9 cellular contexts compared by ENCODE assay signal in genomic region chr2:47173986-47174730, GRCh38. TPM values are rescaled to one million over a fixed set of nuclear protein-coding genes. Genes with fewer than 3 reads are reported as not detected.
A peak's percentile ranks its signal among the peaks of the same experiment; 100 is the strongest.
DNase-seq lines count a peak whose midpoint lies in the region; ATAC-seq and TF ChIP-seq lines count a peak whose summit lies in the region.
"Had no signal": no experiment of that assay in that cellular context is flagged by ENCODE, and none has a peak within 500 bp of the region (broad histone marks: within the 10 kb centered on the region; RNA-seq: fewer than 3 reads in every experiment).

No MANE protein-coding gene starts in this region.

- H3K27ac ChIP-seq in left lung (peak overlapping the region; percentile 98 to 99), tibial artery (peak overlapping the region; percentile 99 to 100)

- H3K36me3 Mint-ChIP-seq in activated CD8-positive, alpha-beta memory T cell treated with anti-CD3 and anti-CD28 coated beads, Interleukin-2, amount 10 ng/mL, durations not matched to agents 7 days and 5 days = peaks cover 46% of the 10 kb centered on the region

- peak overlapping the region; percentile 88 for H3K27ac Mint-ChIP-seq in activated CD8-positive, alpha-beta memory T cell treated with anti-CD3 and anti-CD28 coated beads, Interleukin-2, amount 10 ng/mL, durations not matched to agents 7 days and 5 days

- H3K4me1 Mint-ChIP-seq in activated CD8-positive, alpha-beta memory T cell treated with anti-CD3 and anti-CD28 coated beads, Interleukin-2, amount 10 ng/mL, durations not matched to agents 7 days and 5 days = peaks cover 47% of the 10 kb centered on the region

- H3K9me3 ChIP-seq in adipocyte (ENCODE audit: control insufficient read depth, low read length) (no peaks in the 10 kb centered on the region), left lung (no peaks in the 10 kb centered on the region), tibial artery (no peaks in the 10 kb centered on the region)

- intact Hi-C loops in left lung (cut with DNase I) (no loop called here), tibial artery (cut with DNase I; ENCODE audit: low total_unique reads) (no loop called here)

- H3K9ac ChIP-seq in adipocyte (ENCODE audit: low read length) = peak overlapping the region; percentile 98

- peak overlapping the region; percentile 99 for H3K4me3 Mint-ChIP-seq in activated CD8-positive, alpha-beta memory T cell treated with anti-CD3 and anti-CD28 coated beads, Interleukin-2, amount 10 ng/mL, durations not matched to agents 7 days and 5 days

- H3K27me3 Mint-ChIP-seq in activated CD8-positive, alpha-beta memory T cell treated with anti-CD3 and anti-CD28 coated beads, Interleukin-2, amount 10 ng/mL, durations not matched to agents 7 days and 5 days = no peaks in the 10 kb centered on the region

- H3K36me3 ChIP-seq in adipocyte (ENCODE audit: control insufficient read depth, insufficient read depth, low read length, severe bottlenecking) (peaks cover 14% of the 10 kb centered on the region), left lung (peaks cover 0 to 9% of the 10 kb centered on the region in 2 donors), tibial artery (peaks cover 0 to 1% (median 0%) of the 10 kb centered on the region in 3 donors)

- H3K4me1 ChIP-seq in adipocyte (ENCODE audit: control insufficient read depth, insufficient read depth, low read length) (peaks cover 47% of the 10 kb centered on the region), left lung (peaks cover 30 to 70% of the 10 kb centered on the region in 2 donors), tibial artery (peaks cover 0 to 58% (median 33%) of the 10 kb centered on the region in 4 donors)

- H3K9me3 Mint-ChIP-seq in activated CD8-positive, alpha-beta memory T cell treated with anti-CD3 and anti-CD28 coated beads, Interleukin-2, amount 10 ng/mL, durations not matched to agents 7 days and 5 days (ENCODE audit: low read depth) = no peaks in the 10 kb centered on the region

- DNase-seq in activated CD8-positive, alpha-beta memory T cell treated with anti-CD3 and anti-CD28 coated beads, Interleukin-2, amount 10 ng/mL, durations not matched to agents 7 days and 5 days = no peak
- no peak for DNase-seq in activated CD8-positive, alpha-beta memory T cell treated with anti-CD3 and anti-CD28 coated beads for 24 hours
- DNase-seq in adipocyte (ENCODE audit: low read depth) = peak; percentile 26
- DNase-seq in left lung = no peak
- DNase-seq in tibial artery = no peak
- DNase-seq in iPS-NIHi7 (ENCODE audit: extremely low spot score) = no peak
- no peak for DNase-seq in NK-92 (lab: John Stamatoyannopoulos, UW; ENCODE audit: unreplicated experiment)
- DNase-seq in stimulated activated CD8-positive, alpha-beta memory T cell treated with anti-CD3 and anti-CD28 coated beads, Interleukin-4, amount 100 ng/mL, for 48 hours = no peak

- H3K4me3 ChIP-seq in adipocyte (ENCODE audit: low read length) (peak overlapping the region; percentile 88), left lung (peak overlapping the region; percentile 90), tibial artery (peak overlapping the region; percentile 93 to 99)

- CTCF ChIA-PET in activated CD8-positive, alpha-beta memory T cell treated with anti-CD3 and anti-CD28 coated beads, Interleukin-2, amount 10 ng/mL, durations not matched to agents 7 days and 5 days (lab: Charles Lee) = interaction anchor here (1.0 kb wide), 1 partner anchor 98 kb away, joined by 3 read pairs; no protein-coding TSS in a partner anchor

- TF ChIP-seq CTCF in left lung (IDR thresholded peaks at IDR 0.05) (no peak), tibial artery (IDR thresholded peaks at IDR 0.05) (no peak)

- no peak for ATAC-seq in activated CD8-positive, alpha-beta memory T cell treated with anti-CD3 and anti-CD28 coated beads, Interleukin-2, amount 10 ng/mL, durations not matched to agents 7 days and 5 days
- no peak for ATAC-seq in left lung

- H3K27me3 ChIP-seq in adipocyte (replicated peaks; ENCODE audit: control insufficient read depth, insufficient read depth, low read length) (no peaks in the 10 kb centered on the region), left lung (no peaks in the 10 kb centered on the region), tibial artery (no peaks in the 10 kb centered on the region)

RNA-seq across cellular contexts. Expression of gene CALM2, which starts 2.2 kb away (rescaled TPM):
- total RNA-seq in activated CD8-positive, alpha-beta memory T cell treated with anti-CD3 and anti-CD28 coated beads, Interleukin-2, amount 10 ng/mL, durations not matched to agents 7 days and 5 days = 100 to 1,000 TPM; 389 to 451 TPM
- total RNA-seq in left lung = 100 to 1,000 TPM; 579 to 585 TPM

RNA-seq across cellular contexts. Expression of gene STPG4, which starts 19.1 kb away (rescaled TPM):
- under 1 TPM; 0.20 to 0.40 TPM for total RNA-seq in activated CD8-positive, alpha-beta memory T cell treated with anti-CD3 and anti-CD28 coated beads, Interleukin-2, amount 10 ng/mL, durations not matched to agents 7 days and 5 days
- total RNA-seq in left lung = 1 to 10 TPM in 1 of 2 donors, under 1 TPM in 1; 0.67 to 1.0 TPM
- total RNA-seq: Daoy had no signal
